Comparison of ENCODE assay signal across 7 cellular contexts in the genomic region with DNA sequence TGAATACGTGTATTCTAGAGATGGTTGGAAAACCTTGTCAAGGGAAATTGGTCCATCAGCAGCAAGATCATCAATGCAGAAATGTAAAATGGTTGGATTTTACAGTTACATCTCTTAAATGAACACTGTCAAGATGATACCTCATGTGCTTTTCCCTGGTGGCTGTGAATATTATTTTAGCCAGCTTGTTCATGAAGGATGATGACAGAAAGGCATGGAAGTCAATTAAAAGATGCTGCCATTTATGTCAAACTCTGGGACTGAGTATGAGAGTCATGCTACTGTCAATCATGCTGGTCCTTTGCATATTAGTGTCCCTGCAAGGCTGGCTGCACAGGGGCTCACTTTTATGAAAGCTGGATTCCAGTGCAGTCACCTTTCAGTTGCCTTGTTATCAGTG. TPM values are rescaled to one million over a fixed set of nuclear protein-coding genes. Genes with fewer than 3 reads are reported as not detected.
"Had no signal": no experiment of that assay in that cellular context is flagged by ENCODE, and none has a peak within 500 bp of the region (broad histone marks: within the 10 kb centered on the region; RNA-seq: fewer than 3 reads in every experiment).

No MANE protein-coding gene starts in this region.

- H2AFZ ChIP-seq: GM23248 had no signal

- H3K9ac ChIP-seq: GM23248 had no signal

- H3K4me1 Mint-ChIP-seq: H9 had no signal

- DNase-seq: GM23248, GOT3, H9, IMR-90, KG1 had no signal

- H3K27ac ChIP-seq: GM23248 had no signal

- H3K4me3 Mint-ChIP-seq: H9 had no signal

- H3K27ac Mint-ChIP-seq: H9 had no signal

- ATAC-seq: K562 had no signal

- H3K4me3 ChIP-seq: GM23248, K562 had no signal

RNA-seq across cellular contexts. Expression of a gene that starts 10.3 kb away (rescaled TPM):
- total RNA-seq: GM23248, H9, HT-29, IMR-90 had no signal
- polyA plus RNA-seq: GM23248, IMR-90 had no signal
